In the genomic region with DNA sequence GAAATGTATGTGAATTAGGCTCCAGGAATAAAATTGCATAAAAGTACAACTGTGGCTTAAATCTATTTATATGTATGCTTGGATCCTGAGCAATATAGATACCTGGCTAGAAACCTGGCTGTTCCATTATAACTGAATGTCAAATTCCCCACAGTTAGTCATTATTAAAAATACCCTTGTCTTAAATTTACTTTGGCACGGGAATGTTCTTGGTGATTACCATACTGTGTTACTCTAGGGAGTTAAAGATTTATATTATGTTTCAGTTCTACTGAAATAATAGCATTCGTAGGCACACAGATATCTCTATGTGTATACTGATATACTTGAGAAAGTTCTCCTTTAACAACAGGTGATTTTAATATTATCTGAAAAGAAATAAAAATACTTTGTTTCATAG, we compare ENCODE assay signal across 18 cellular contexts.
A peak's percentile ranks its signal among the peaks of the same experiment; 100 is the strongest.
DNase-seq lines count a peak whose midpoint lies in the region; ATAC-seq, FAIRE-seq and TF ChIP-seq lines count a peak whose summit lies in the region.
"Had no signal": no experiment of that assay in that cellular context is flagged by ENCODE, and none has a peak within 500 bp of the region (broad histone marks: within the 10 kb centered on the region; RNA-seq: fewer than 3 reads in every experiment).

No MANE protein-coding gene starts in this region.

- H3K9me3 ChIP-seq in endothelial cell of umbilical vein (replicated peaks; ENCODE audit: control insufficient read depth, insufficient read depth, low read length) (no peaks in the 10 kb centered on the region), left lung (no peaks in the 10 kb centered on the region)
- H3K9me3 ChIP-seq: HAP-1 had no signal

- H3K27ac ChIP-seq in endothelial cell of umbilical vein (ENCODE audit: insufficient read depth, low read depth, low read length) = no peak overlapping the region
- H3K27ac ChIP-seq in left lung = no peak overlapping the region
- H3K27ac ChIP-seq: KMS-11, PC-9 had no signal

- dilution Hi-C loops in endothelial cell of umbilical vein (cut with MboI; ENCODE audit: extremely low pct_ligation_motif_present, low sequenced_read_pairs) = no loop called here

- no peaks in the 10 kb centered on the region for H3K36me3 Mint-ChIP-seq in activated CD4-positive, alpha-beta memory T cell treated with anti-CD3 and anti-CD28 coated beads, Interleukin-2, amount 10 ng/mL, durations not matched to agents 7 days and 5 days (ENCODE audit: low read depth)
- H3K36me3 Mint-ChIP-seq in T-cell = no peaks in the 10 kb centered on the region

- no peak for TF ChIP-seq POLR2A in endothelial cell of umbilical vein (IDR thresholded peaks at IDR 0.05; ENCODE audit: low read depth, low read length)

- no peaks in the 10 kb centered on the region for H3K4me1 Mint-ChIP-seq in activated CD4-positive, alpha-beta memory T cell treated with anti-CD3 and anti-CD28 coated beads, Interleukin-2, amount 10 ng/mL, durations not matched to agents 7 days and 5 days
- H3K4me1 Mint-ChIP-seq in T-cell = no peaks in the 10 kb centered on the region

- ATAC-seq in left lung (peak; percentile 27), T-cell (replicated peaks in 1 of 4) (no peak)
- ATAC-seq: HepG2 had no signal

- no peaks in the 10 kb centered on the region for H3K36me3 ChIP-seq in endothelial cell of umbilical vein (ENCODE audit: control insufficient read depth in 2 of 2, extremely low read depth in 1 of 2, insufficient read depth in 2 of 2, low read length in 2 of 2)
- H3K36me3 ChIP-seq in left lung = no peaks in the 10 kb centered on the region
- H3K36me3 ChIP-seq: HAP-1 had no signal

- H3K4me3 Mint-ChIP-seq in activated CD4-positive, alpha-beta memory T cell treated with anti-CD3 and anti-CD28 coated beads, Interleukin-2, amount 10 ng/mL, durations not matched to agents 7 days and 5 days = no peak overlapping the region
- no peak overlapping the region for H3K4me3 Mint-ChIP-seq in T-cell

- no peak overlapping the region for H3K27ac Mint-ChIP-seq in activated CD4-positive, alpha-beta memory T cell treated with anti-CD3 and anti-CD28 coated beads, Interleukin-2, amount 10 ng/mL, durations not matched to agents 7 days and 5 days
- H3K27ac Mint-ChIP-seq in T-cell = no peak overlapping the region

- no peak overlapping the region for H2AFZ ChIP-seq in endothelial cell of umbilical vein (ENCODE audit: low read depth, low read length)
- H2AFZ ChIP-seq: PC-9 had no signal

- peak; percentile 12 for FAIRE-seq in endothelial cell of umbilical vein (lab: Jason Lieb, UNC)
- FAIRE-seq: HepG2 had no signal

- no peaks in the 10 kb centered on the region for H3K27me3 ChIP-seq in endothelial cell of umbilical vein (ENCODE audit: control insufficient read depth in 2 of 2, insufficient read depth in 2 of 2, low read length in 2 of 2)
- no peaks in the 10 kb centered on the region for H3K27me3 ChIP-seq in left lung

- TF ChIP-seq CTCF in endothelial cell of umbilical vein (IDR thresholded peaks at IDR 0.05; ENCODE audit: extremely low read depth in 1 of 2, insufficient read depth in 1 of 2, low read depth in 1 of 2, low read length in 2 of 2) = no peak
- TF ChIP-seq CTCF in left lung (IDR thresholded peaks at IDR 0.05) = no peak

- DNase-seq in NCI-H69 (lab: John Stamatoyannopoulos, UW) = peak; percentile 9
- no peak for DNase-seq in endothelial cell of umbilical vein (ENCODE audit: low read depth, low spot score)
- DNase-seq in left lung = no peak
- DNase-seq in skeletal muscle cell (ENCODE audit: low read depth) = peak; percentile 24
- no peak for DNase-seq in DMS153 treated with DMSO at 0.1 percent for 48 hours (lab: John Stamatoyannopoulos, UW; ENCODE audit: unreplicated experiment)
- no peak for DNase-seq in activated CD4-positive, alpha-beta memory T cell treated with anti-CD3 and anti-CD28 coated beads, Interleukin-2, amount 10 ng/mL, durations not matched to agents 7 days and 5 days
- no peak for DNase-seq in HuH-7.5 (ENCODE audit: low spot score)
- no peak for DNase-seq in T-cell
- DNase-seq: C1 segment of cervical spinal cord, DND-41, NCI-H1417 treated with DMSO at 0.1 percent for 48 hours, NCI-H187 treated with DMSO at 0.1 percent for 48 hours, NCI-H2227 treated with DMSO at 0.1 percent for 48 hours, NCI-H510A treated with DMSO at 0.1 percent for 48 hours, PC-9 had no signal

- no peaks in the 10 kb centered on the region for H3K27me3 Mint-ChIP-seq in activated CD4-positive, alpha-beta memory T cell treated with anti-CD3 and anti-CD28 coated beads, Interleukin-2, amount 10 ng/mL, durations not matched to agents 7 days and 5 days
- H3K27me3 Mint-ChIP-seq in T-cell = no peaks in the 10 kb centered on the region

- no peaks in the 10 kb centered on the region for H3K79me2 ChIP-seq in endothelial cell of umbilical vein (ENCODE audit: control insufficient read depth, insufficient read depth, low read length)

- H3K4me2 ChIP-seq in endothelial cell of umbilical vein (ENCODE audit: insufficient read depth, low read length) = no peak overlapping the region
- H3K4me2 ChIP-seq: KMS-11, PC-9 had no signal

- no TSS peak for BruUV-seq in endothelial cell of umbilical vein (replicated peaks; lab: Mats Ljungman, UMichigan)

- intact Hi-C loops in endothelial cell of umbilical vein (cut with micrococcal nuclease) = no loop called here
- intact Hi-C loops in left lung (cut with DNase I) = no loop called here

- CTCF ChIA-PET in endothelial cell of umbilical vein (lab: Charles Lee) (no interaction called here), T-cell (lab: Charles Lee) (no interaction called here)
- CTCF ChIA-PET in activated CD4-positive, alpha-beta memory T cell treated with anti-CD3 and anti-CD28 coated beads, Interleukin-2, amount 10 ng/mL, durations not matched to agents 7 days and 5 days (lab: Charles Lee) = no interaction called here

- POLR2A ChIA-PET in endothelial cell of umbilical vein (lab: Charles Lee) = no interaction called here
- POLR2A ChIA-PET in activated CD4-positive, alpha-beta memory T cell treated with anti-CD3 and anti-CD28 coated beads, Interleukin-2, amount 10 ng/mL, durations not matched to agents 7 days and 5 days (lab: Charles Lee) = no interaction called here
- POLR2A ChIA-PET in T-cell (lab: Charles Lee) = no interaction called here

- no peaks in the 10 kb centered on the region for H3K9me1 ChIP-seq in endothelial cell of umbilical vein (replicated peaks; ENCODE audit: control insufficient read depth, extremely low read depth, insufficient read depth, low read length)

- no peak overlapping the region for H3K4me3 ChIP-seq in endothelial cell of umbilical vein (replicated peaks in 1 of 3; ENCODE audit: insufficient read depth in 1 of 3, low read depth in 1 of 3, low read length in 3 of 3)
- H3K4me3 ChIP-seq in left lung = no peak overlapping the region
- no peak overlapping the region for H3K4me3 ChIP-seq in skeletal muscle cell (ENCODE audit: low read depth, low read length)
- H3K4me3 ChIP-seq: HAP-1, PC-9 had no signal

- H4K20me1 ChIP-seq in endothelial cell of umbilical vein (replicated peaks; ENCODE audit: control insufficient read depth, extremely low read depth, insufficient read depth, low read length) = no peaks in the 10 kb centered on the region

- no peak overlapping the region for H3K9ac ChIP-seq in endothelial cell of umbilical vein (replicated peaks; ENCODE audit: extremely low read depth, insufficient read depth, low read length)
- H3K9ac ChIP-seq: KMS-11 had no signal

- H3K4me1 ChIP-seq in endothelial cell of umbilical vein (ENCODE audit: control insufficient read depth, extremely low read depth, insufficient read depth, low read length) (no peaks in the 10 kb centered on the region), left lung (no peaks in the 10 kb centered on the region)

- no peaks in the 10 kb centered on the region for H3K9me3 Mint-ChIP-seq in activated CD4-positive, alpha-beta memory T cell treated with anti-CD3 and anti-CD28 coated beads, Interleukin-2, amount 10 ng/mL, durations not matched to agents 7 days and 5 days
- H3K9me3 Mint-ChIP-seq in T-cell = no peaks in the 10 kb centered on the region

TF ChIP-seq in endothelial cell of umbilical vein, 7 proteins besides CTCF, POLR2A, EP300 and RAD21:
- TF ChIP-seq FOS (IDR thresholded peaks at IDR 0.05; ENCODE audit: borderline replicate concordance, insufficient read depth, low read length) (no peak), EZH2 (IDR thresholded peaks at IDR 0.05; ENCODE audit: borderline replicate concordance, low read depth, low read length, severe bottlenecking) (no peak), GATA2 (IDR thresholded peaks at IDR 0.05; ENCODE audit: insufficient read depth, insufficient read length, low read depth, low read length) (no peak), POLR2AphosphoS5 (IDR thresholded peaks at IDR 0.05; ENCODE audit: insufficient read depth, low read depth, low read length) (no peak), MYC (IDR thresholded peaks at IDR 0.05; ENCODE audit: low read depth, low read length) (no peak), JUN (IDR thresholded peaks at IDR 0.05; ENCODE audit: borderline replicate concordance, insufficient read depth, insufficient read length, low read depth) (no peak)
- TF ChIP-seq, protein P1, sequence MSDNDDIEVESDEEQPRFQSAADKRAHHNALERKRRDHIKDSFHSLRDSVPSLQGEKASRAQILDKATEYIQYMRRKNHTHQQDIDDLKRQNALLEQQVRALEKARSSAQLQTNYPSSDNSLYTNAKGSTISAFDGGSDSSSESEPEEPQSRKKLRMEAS (IDR thresholded peaks at IDR 0.05; ENCODE audit: insufficient read depth, insufficient read length) = no peak

Comparison
In these comparisons a context has a peak if more than half of its experiments do, and no peak if none do; other contexts are left out.
1. DNase-seq: peak in NCI-H69 (single experiment) and skeletal muscle cell (single experiment); none in endothelial cell of umbilical vein (single experiment), left lung (0 of 2), DMS153 treated with DMSO at 0.1 percent for 48 hours (single experiment), activated CD4-positive, alpha-beta memory T cell treated with anti-CD3 and anti-CD28 coated beads, Interleukin-2, amount 10 ng/mL, durations not matched to agents 7 days and 5 days (single experiment), HuH-7.5 (single experiment) and T-cell (0 of 34).